8 cellular contexts compared by ENCODE assay signal in genomic region chr10:92690211-92691041, GRCh38. TPM values are rescaled to one million over a fixed set of nuclear protein-coding genes. Genes with fewer than 3 reads are reported as not detected.
DNase-seq lines count a peak whose midpoint lies in the region; ATAC-seq, FAIRE-seq and TF ChIP-seq lines count a peak whose summit lies in the region.

No MANE protein-coding gene starts in this region.

- peak; percentile 60 for FAIRE-seq in GM12892 (lab: Jason Lieb, UNC)

- peak overlapping the region; percentile 82 to 99 for H3K27ac ChIP-seq in left lung

- H3K9me3 Mint-ChIP-seq in central memory CD8-positive, alpha-beta T cell, result peaks cover 5% of the 10 kb centered on the region

- peaks cover 12 to 37% of the 10 kb centered on the region in 2 donors for H3K27me3 ChIP-seq in left lung

- intact Hi-C loops in left lung (cut with DNase I), result no loop called here

- no peaks in the 10 kb centered on the region for H3K36me3 Mint-ChIP-seq in central memory CD8-positive, alpha-beta T cell (ENCODE audit: insufficient read depth)

- peaks cover 0 to 43% of the 10 kb centered on the region in 2 donors for H3K4me1 ChIP-seq in left lung

- no peak for TF ChIP-seq CTCF in left lung (IDR thresholded peaks at IDR 0.05)

- H3K27me3 Mint-ChIP-seq in central memory CD8-positive, alpha-beta T cell, result peaks cover 54% of the 10 kb centered on the region

- no peak for TF ChIP-seq POLR2A in GM12892 (IDR thresholded peaks at IDR 0.05; ENCODE audit: low read depth, low read length)

- peaks cover 16% of the 10 kb centered on the region for H3K4me1 Mint-ChIP-seq in central memory CD8-positive, alpha-beta T cell

- H3K9me3 ChIP-seq in left lung, result no peaks in the 10 kb centered on the region

- DNase-seq in GM12892 (ENCODE audit: insufficient read length) (no peak), KG1 (lab: John Stamatoyannopoulos, UW) (peak; percentile 97), left lung (peak; percentile 78 to 97)
- DNase-seq in activated CD4-positive, CD25-positive, alpha-beta regulatory T cell treated with anti-CD3 and anti-CD28 coated beads, Interleukin-2, amount 50 U/mL, for 72 hours, result peak; percentile 68
- DNase-seq in central memory CD8-positive, alpha-beta T cell (ENCODE audit: low spot score in 2 of 2), result peak in 1 of 2 donors; percentile 43
- peak; percentile 52 for DNase-seq in stimulated activated CD4-positive, alpha-beta T cell treated with anti-CD3 and anti-CD28 coated beads, Interleukin-4, amount 100 ng/mL, for 24 hours

- ATAC-seq in central memory CD8-positive, alpha-beta T cell (replicated peaks; ENCODE audit: extremely low read depth, poor library complexity, severe bottlenecking), result peak; percentile 61
- ATAC-seq in left lung, result peak; percentile 61
- no peak for ATAC-seq in HG03469 (IDR thresholded peaks at IDR 0.05; ENCODE audit: unreplicated experiment)
- no peak for ATAC-seq in GM18873 (IDR thresholded peaks at IDR 0.05; ENCODE audit: low FRiP score, unreplicated experiment)

- peak overlapping the region; percentile 71 for H3K4me3 Mint-ChIP-seq in central memory CD8-positive, alpha-beta T cell

- H3K27ac Mint-ChIP-seq in central memory CD8-positive, alpha-beta T cell (ENCODE audit: low read depth), result no peak overlapping the region

- peak overlapping the region; percentile 50 to 87 for H3K4me3 ChIP-seq in left lung

- H3K36me3 ChIP-seq in left lung, result peaks cover 0 to 13% of the 10 kb centered on the region in 2 donors

RNA-seq across cellular contexts. Expression of gene HHEX, which starts 0.7 kb away (rescaled TPM):
- 3.9 TPM for polyA plus RNA-seq in GM12892 (2012; ENCODE audit: missing spikeins)
- total RNA-seq in left lung, result 10 to 100 TPM; 13.7 to 22.8 TPM

Comparison
In these comparisons a context has a peak if more than half of its experiments do, and no peak if none do; other contexts are left out.
1. ATAC-seq: peak in central memory CD8-positive, alpha-beta T cell (single experiment) and left lung (single experiment); none in HG03469 (single experiment) and GM18873 (single experiment).